ENCODE assay signal across 12 cellular contexts in the genomic region with DNA sequence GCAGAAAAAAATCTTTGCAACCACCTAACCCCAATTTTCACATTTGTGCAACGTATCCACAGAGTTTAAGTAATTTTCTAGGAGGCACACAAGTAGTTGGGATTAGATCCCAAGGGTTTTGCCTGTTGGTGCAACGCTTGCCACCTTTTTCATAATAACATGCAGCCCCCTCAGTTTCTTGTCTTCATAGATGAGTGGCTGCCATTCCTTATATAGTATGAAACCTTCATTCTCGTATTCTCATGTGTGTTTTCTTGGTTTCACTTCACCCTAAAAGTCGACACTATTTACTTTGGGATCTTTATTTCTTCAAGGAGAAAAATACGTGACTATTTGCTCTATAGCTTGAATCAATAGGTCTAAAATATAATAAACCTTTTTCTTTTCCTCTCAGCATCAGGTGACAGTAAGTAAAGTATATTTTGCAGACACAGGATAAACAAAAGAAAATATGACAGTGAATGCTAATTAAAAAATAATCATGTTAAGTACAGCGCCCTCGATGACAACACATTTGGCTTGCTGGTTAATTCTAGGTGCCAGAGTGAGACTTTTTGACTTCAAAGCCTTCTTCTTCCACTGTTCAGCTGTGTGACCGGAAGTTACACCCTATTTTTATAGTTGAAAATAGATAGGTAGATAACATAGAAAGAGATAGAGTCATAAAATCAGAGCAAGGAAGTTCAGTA.
DNase-seq lines count a peak whose midpoint lies in the region; ATAC-seq lines count a peak whose summit lies in the region.
"Had no signal": no experiment of that assay in that cellular context is flagged by ENCODE, and none has a peak within 500 bp of the region (broad histone marks: within the 10 kb centered on the region; RNA-seq: fewer than 3 reads in every experiment).

No MANE protein-coding gene starts in this region.

- no peak for DNase-seq in foreskin melanocyte
- no peak for DNase-seq in NCI-H526 treated with DMSO at 0.1 percent for 48 hours (lab: John Stamatoyannopoulos, UW)
- DNase-seq in NK-92 treated with Interleukin-12 subunit alpha and Interleukin-12 subunit beta, amount 100 ng/mL, for 24 hours (lab: John Stamatoyannopoulos, UW): no peak
- no peak for DNase-seq in NCI-H446 treated with DMSO at 0.1 percent for 48 hours (lab: John Stamatoyannopoulos, UW)
- DNase-seq: GOT3; NCI-H2227 treated with DMSO at 0.1 percent for 48 hours; stimulated activated CD4-positive, alpha-beta T cell treated with anti-CD3 and anti-CD28 coated beads, Interleukin-4, amount 100 ng/mL, for 24 hours had no signal

- ATAC-seq in GM18502 (IDR thresholded peaks at IDR 0.05; ENCODE audit: poor library complexity, unreplicated experiment) (peak; percentile 94), GM19467 (IDR thresholded peaks at IDR 0.05; ENCODE audit: unreplicated experiment) (peak; percentile 92), HG02870 (IDR thresholded peaks at IDR 0.05; ENCODE audit: unreplicated experiment) (peak; percentile 89), HG03469 (IDR thresholded peaks at IDR 0.05; ENCODE audit: unreplicated experiment) (peak; percentile 88)
- ATAC-seq: K562 had no signal
